Comparison of ENCODE assay signal across 16 cellular contexts in the genomic region with DNA sequence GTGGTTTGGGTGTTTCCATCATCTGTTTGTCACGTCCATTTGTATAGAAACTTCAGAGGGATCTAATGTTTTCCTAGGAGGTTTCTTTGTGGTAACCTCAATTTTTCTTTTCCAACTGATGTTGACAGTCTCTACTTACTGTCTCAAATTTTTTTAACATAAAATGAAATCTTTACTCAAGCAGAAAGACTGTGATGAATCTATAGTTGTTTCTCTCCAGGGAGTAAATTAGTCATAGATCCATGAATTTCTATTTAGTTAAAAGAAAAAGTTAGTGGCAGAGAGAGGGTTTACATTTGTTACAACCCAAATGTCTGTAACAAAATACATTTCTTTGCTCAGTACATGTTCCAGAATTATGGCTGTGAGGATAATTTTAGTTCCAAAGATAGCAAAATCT.
"Had no signal": no experiment of that assay in that cellular context is flagged by ENCODE, and none has a peak within 500 bp of the region (broad histone marks: within the 10 kb centered on the region; RNA-seq: fewer than 3 reads in every experiment).

No MANE protein-coding gene starts in this region.

- H3K27ac ChIP-seq: coronary artery, hepatocyte, right atrium auricular region, thoracic aorta, VCaP had no signal

- ATAC-seq: activated CD4-positive, alpha-beta T cell treated with anti-CD3 and anti-CD28 coated beads for 36 hours; T-cell had no signal

- DNase-seq: activated CD4-positive, alpha-beta memory T cell treated with anti-CD3 and anti-CD28 coated beads, Interleukin-2, amount 10 ng/mL, durations not matched to agents 7 days and 5 days; activated CD4-positive, alpha-beta T cell treated with anti-CD3 and anti-CD28 coated beads for 36 hours; activated CD8-positive, alpha-beta memory T cell treated with anti-CD3 and anti-CD28 coated beads, Interleukin-2, amount 50 U/mL, for 48 hours; activated naive CD4-positive, alpha-beta T cell treated with anti-CD3 and anti-CD28 coated beads for 36 hours; caudate nucleus; effector CD4-positive, alpha-beta T cell; stimulated activated CD4-positive, alpha-beta T cell treated with anti-CD3 and anti-CD28 coated beads, Interleukin-12 subunit alpha, Interleukin-12 subunit beta, amount 100 ng/mL, for 4 hours; stimulated activated CD4-positive, alpha-beta T cell treated with anti-CD3 and anti-CD28 coated beads, Interleukin-4, amount 100 ng/mL, for 1 hour; stimulated activated CD8-positive, alpha-beta memory T cell treated with anti-CD3 and anti-CD28 coated beads, Interleukin-4, amount 100 ng/mL, for 48 hours; T-cell; T1000 had no signal

- H3K27me3 ChIP-seq: hepatocyte, right atrium auricular region had no signal

- H3K36me3 ChIP-seq: right atrium auricular region, thoracic aorta had no signal

- H3K4me3 ChIP-seq: coronary artery, hepatocyte, right atrium auricular region, thoracic aorta had no signal

- H3K9me3 ChIP-seq: right atrium auricular region, thoracic aorta had no signal
